Comparison of ENCODE assay signal across 12 cellular contexts in the genomic region with DNA sequence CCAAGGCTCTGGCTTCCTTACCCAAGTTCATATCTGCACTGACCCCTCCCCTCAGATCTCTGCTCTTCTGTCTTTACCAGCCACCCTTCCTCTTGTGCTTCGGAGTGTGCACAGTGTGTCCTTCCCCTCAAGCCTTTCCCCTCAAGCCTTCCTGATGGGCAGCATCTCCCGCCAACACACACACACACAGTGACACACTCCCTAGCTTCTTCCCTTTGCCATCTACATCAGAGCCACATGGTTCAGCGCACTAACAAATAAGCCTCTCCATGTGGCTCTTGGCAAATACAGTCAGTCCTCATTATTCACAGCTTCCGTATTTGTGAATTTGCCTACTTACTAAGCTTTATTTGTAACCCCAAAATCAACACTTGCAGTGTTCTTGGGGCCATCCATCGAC. TPM values are rescaled to one million over a fixed set of nuclear protein-coding genes. Genes with fewer than 3 reads are reported as not detected.
DNase-seq lines count a peak whose midpoint lies in the region; ATAC-seq and TF ChIP-seq lines count a peak whose summit lies in the region.
"Had no signal": no experiment of that assay in that cellular context is flagged by ENCODE, and none has a peak within 500 bp of the region (broad histone marks: within the 10 kb centered on the region; RNA-seq: fewer than 3 reads in every experiment).

No MANE protein-coding gene starts in this region.

- H2AFZ ChIP-seq in DND-41 (ENCODE audit: low read depth, low read length), result no peak overlapping the region

- H3K27me3 ChIP-seq in DND-41 (ENCODE audit: insufficient read depth, low read length, poor library complexity), result no peaks in the 10 kb centered on the region

- H3K4me1 ChIP-seq in DND-41 (ENCODE audit: insufficient read depth, low read length), result peaks cover 39% of the 10 kb centered on the region

- peaks cover 17% of the 10 kb centered on the region for H3K36me3 ChIP-seq in DND-41 (ENCODE audit: insufficient read depth, low read length)

- H3K27ac ChIP-seq in DND-41 (ENCODE audit: low read length), result peak overlapping the region; percentile 7; the same call in 1 of the 2 replicates

- no peak for DNase-seq in DND-41
- DNase-seq in SKM-1 (lab: John Stamatoyannopoulos, UW; ENCODE audit: unreplicated experiment), result peak; percentile 19
- peak; percentile 35 for DNase-seq in glomerular visceral epithelial cell (ENCODE audit: extremely low spot score)
- peak; percentile 66 for DNase-seq in sciatic nerve (ENCODE audit: low spot score)
- DNase-seq in hypothalamus (lab: John Stamatoyannopoulos, UW), result no peak
- DNase-seq in OCI-M1 (lab: John Stamatoyannopoulos, UW), result no peak
- DNase-seq in foreskin fibroblast, result no peak
- DNase-seq in NCI-H1417 treated with DMSO at 0.1 percent for 48 hours (lab: John Stamatoyannopoulos, UW), result no peak
- DNase-seq: activated CD4-positive, CD25-positive, alpha-beta regulatory T cell; DMS 273 treated with DMSO at 0.1 percent for 48 hours; foreskin melanocyte; NCI-H526 had no signal

- 0 out of 2 replicates have a peak, but pooled peaks cover 3% of the 10 kb centered on the region for H4K20me1 ChIP-seq in DND-41 (ENCODE audit: insufficient read depth, low read length)

- no peak overlapping the region for H3K9ac ChIP-seq in DND-41 (ENCODE audit: low read depth, low read length)

- H3K4me3 ChIP-seq in DND-41 (ENCODE audit: low read depth in 1 of 2, low read length in 2 of 2), result no peak overlapping the region
- H3K4me3 ChIP-seq in foreskin fibroblast (ENCODE audit: low read depth in 1 of 2, low read length in 2 of 2), result no peak overlapping the region

- no peaks in the 10 kb centered on the region for H3K9me3 ChIP-seq in DND-41 (ENCODE audit: insufficient read depth, low read length, severe bottlenecking)

- ATAC-seq in DND-41 (ENCODE audit: insufficient read depth, low read depth) (no peak), sciatic nerve (peak; percentile 19)

- H3K79me2 ChIP-seq in DND-41 (ENCODE audit: insufficient read depth, low read length), result peaks cover 25% of the 10 kb centered on the region

- H3K4me2 ChIP-seq in DND-41 (ENCODE audit: insufficient read depth, low read length), result no peak overlapping the region

- TF ChIP-seq CTCF in DND-41 (IDR thresholded peaks at IDR 0.05; ENCODE audit: borderline replicate concordance, extremely low read depth, low read length, poor library complexity, severe bottlenecking) (no peak), foreskin fibroblast (IDR thresholded peaks at IDR 0.05; ENCODE audit: low read depth, low read length) (no peak)

- intact Hi-C loops in sciatic nerve (cut with DNase I), result no loop called here

RNA-seq across cellular contexts. Expression of gene SH3BP5, which starts 37.5 kb away (rescaled TPM):
- total RNA-seq in sciatic nerve, result 143 TPM

Comparison
In these comparisons a context has a peak if more than half of its experiments do, and no peak if none do; other contexts are left out.
1. DNase-seq: peak in SKM-1 (single experiment), glomerular visceral epithelial cell (single experiment) and sciatic nerve (single experiment); none in DND-41 (single experiment), hypothalamus (0 of 51), OCI-M1 (single experiment), foreskin fibroblast (0 of 2) and NCI-H1417 treated with DMSO at 0.1 percent for 48 hours (single experiment).